In the genomic region with DNA sequence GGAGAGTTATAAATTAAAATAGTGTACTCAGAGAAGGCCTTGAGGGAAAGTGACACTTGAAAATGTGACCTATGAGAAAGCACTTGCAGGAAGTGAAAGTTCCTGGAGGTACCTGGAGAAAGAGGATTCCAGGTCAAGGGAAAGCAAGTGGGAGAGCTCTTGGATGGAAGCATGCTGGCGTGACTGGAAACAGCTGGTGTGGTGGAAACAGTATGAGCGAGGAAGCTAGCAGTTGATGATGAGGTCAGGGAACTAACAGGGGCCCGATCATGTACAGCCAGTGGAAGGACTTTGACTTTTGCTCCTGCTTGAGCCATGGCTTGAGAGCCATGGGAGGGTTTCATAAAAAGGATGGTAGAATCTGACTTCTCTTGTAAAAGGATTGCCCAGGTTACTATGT, we compare ENCODE assay signal across 17 cellular contexts.
"Had no signal": no experiment of that assay in that cellular context is flagged by ENCODE, and none has a peak within 500 bp of the region (broad histone marks: within the 10 kb centered on the region; RNA-seq: fewer than 3 reads in every experiment).

No MANE protein-coding gene starts in this region.

- FAIRE-seq: RCC 7860 had no signal

- H3K27me3 ChIP-seq: MG63, SJSA1 had no signal

- H3K4me1 ChIP-seq: SJSA1 had no signal

- H3K27ac ChIP-seq: SJSA1, SK-N-MC had no signal

- H3K4me3 ChIP-seq: MG63, SJSA1, SK-N-MC had no signal

- DNase-seq: KBM-7, MG63, NCI-H1092, NCI-H1105 treated with DMSO at 0.1 percent for 48 hours, NCI-H1417 treated with DMSO at 0.1 percent for 48 hours, NCI-H1694 treated with DMSO at 0.1 percent for 48 hours, NCI-H2081, NCI-H2107, NCI-H2227 treated with DMSO at 0.1 percent for 48 hours, NCI-H526 treated with DMSO at 0.1 percent for 48 hours, NCI-H774, Right ventricle myocardium superior, RPMI8226, SIG-M5 had no signal

- H3K36me3 ChIP-seq: MG63, SJSA1 had no signal

- H3K9me3 ChIP-seq: MG63, SJSA1 had no signal
